7 cellular contexts compared by ENCODE assay signal in the genomic region with DNA sequence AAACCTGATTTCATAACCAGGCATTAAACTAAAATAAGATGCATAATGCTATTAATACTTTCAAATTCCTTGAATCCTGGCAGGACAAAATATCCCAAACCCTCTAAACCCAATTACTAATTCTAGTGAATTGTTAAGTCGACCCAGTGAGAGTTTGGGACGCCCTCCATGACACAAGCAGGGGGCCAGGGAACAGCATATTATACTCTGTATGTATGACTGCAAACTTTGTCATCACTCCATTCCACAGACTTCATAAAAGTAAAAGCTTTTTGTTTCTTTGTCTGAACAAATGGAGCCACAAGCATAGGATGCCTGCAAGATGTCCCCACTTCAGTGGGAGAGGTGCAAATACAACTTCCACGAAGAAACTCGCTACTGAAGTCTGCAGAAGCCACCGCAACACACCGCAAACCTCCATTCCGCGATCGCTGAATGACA. TPM values are rescaled to one million over a fixed set of nuclear protein-coding genes. Genes with fewer than 3 reads are reported as not detected.
DNase-seq lines count a peak whose midpoint lies in the region; ATAC-seq and TF ChIP-seq lines count a peak whose summit lies in the region.

No MANE protein-coding gene starts in this region.

- H3K4me3 Mint-ChIP-seq in activated CD8-positive, alpha-beta T cell treated with anti-CD3 and anti-CD28 coated beads, Interleukin-2, amount 10 ng/mL, durations not matched to agents 7 days and 5 days = peak overlapping the region; percentile 84
- peak overlapping the region; percentile 98 for H3K4me3 Mint-ChIP-seq in glutamatergic neuron (ENCODE audit: unreplicated experiment)

- peaks cover 35% of the 10 kb centered on the region for H3K4me1 Mint-ChIP-seq in activated CD8-positive, alpha-beta T cell treated with anti-CD3 and anti-CD28 coated beads, Interleukin-2, amount 10 ng/mL, durations not matched to agents 7 days and 5 days (ENCODE audit: low read depth)
- H3K4me1 Mint-ChIP-seq in glutamatergic neuron (ENCODE audit: low read depth, unreplicated experiment) = peaks cover 4% of the 10 kb centered on the region

- no peak for DNase-seq in Jurkat, Clone E6-1 (ENCODE audit: low read depth, low spot score)
- peak; percentile 76 for DNase-seq in activated CD8-positive, alpha-beta T cell treated with anti-CD3 and anti-CD28 coated beads, Interleukin-2, amount 10 ng/mL, durations not matched to agents 7 days and 5 days
- DNase-seq in glutamatergic neuron (no peak), epidermal melanocyte (ENCODE audit: insufficient read length, low spot score) (no peak)
- peak; percentile 77 for DNase-seq in stimulated activated CD4-positive, alpha-beta T cell treated with anti-CD3 and anti-CD28 coated beads, Interleukin-15, amount 100 ng/mL, for 24 hours

- POLR2A ChIA-PET in activated CD8-positive, alpha-beta T cell treated with anti-CD3 and anti-CD28 coated beads, Interleukin-2, amount 10 ng/mL, durations not matched to agents 7 days and 5 days (lab: Charles Lee) = interaction anchor here (0.7 to 2.9 kb wide), 12 partner anchors 9 to 338 kb away, joined by 3 to 48 read pairs (median 8); a partner anchor contains a TSS

- H3K36me3 Mint-ChIP-seq in activated CD8-positive, alpha-beta T cell treated with anti-CD3 and anti-CD28 coated beads, Interleukin-2, amount 10 ng/mL, durations not matched to agents 7 days and 5 days (ENCODE audit: low read depth) = peaks cover 6% of the 10 kb centered on the region
- H3K36me3 Mint-ChIP-seq in glutamatergic neuron (ENCODE audit: unreplicated experiment) = no peaks in the 10 kb centered on the region

- CTCF ChIA-PET in activated CD8-positive, alpha-beta T cell treated with anti-CD3 and anti-CD28 coated beads, Interleukin-2, amount 10 ng/mL, durations not matched to agents 7 days and 5 days (lab: Charles Lee) = interaction anchor here (0.8 to 3.6 kb wide), 7 partner anchors 9 to 146 kb away, joined by 3 to 13 read pairs (median 5); no protein-coding TSS in a partner anchor

- peak overlapping the region; percentile 78 for H3K4me3 ChIP-seq in Jurkat, Clone E6-1 (ENCODE audit: low read length)

- peak overlapping the region; percentile 95 for H3K27ac Mint-ChIP-seq in activated CD8-positive, alpha-beta T cell treated with anti-CD3 and anti-CD28 coated beads, Interleukin-2, amount 10 ng/mL, durations not matched to agents 7 days and 5 days
- peak overlapping the region; percentile 97 for H3K27ac Mint-ChIP-seq in glutamatergic neuron (ENCODE audit: unreplicated experiment)

- ATAC-seq in activated CD8-positive, alpha-beta T cell treated with anti-CD3 and anti-CD28 coated beads, Interleukin-2, amount 10 ng/mL, durations not matched to agents 7 days and 5 days = peak; percentile 10
- no peak for ATAC-seq in GM21723 (IDR thresholded peaks at IDR 0.05; ENCODE audit: unreplicated experiment)
- ATAC-seq in GM21619 (IDR thresholded peaks at IDR 0.05; ENCODE audit: unreplicated experiment) = no peak

- no peaks in the 10 kb centered on the region for H3K27me3 Mint-ChIP-seq in activated CD8-positive, alpha-beta T cell treated with anti-CD3 and anti-CD28 coated beads, Interleukin-2, amount 10 ng/mL, durations not matched to agents 7 days and 5 days (ENCODE audit: low read depth)
- peaks cover 6% of the 10 kb centered on the region for H3K27me3 Mint-ChIP-seq in glutamatergic neuron (ENCODE audit: unreplicated experiment)

- no peaks in the 10 kb centered on the region for H3K9me3 Mint-ChIP-seq in activated CD8-positive, alpha-beta T cell treated with anti-CD3 and anti-CD28 coated beads, Interleukin-2, amount 10 ng/mL, durations not matched to agents 7 days and 5 days (ENCODE audit: insufficient read depth)
- no peaks in the 10 kb centered on the region for H3K9me3 Mint-ChIP-seq in glutamatergic neuron (ENCODE audit: unreplicated experiment)

- TF ChIP-seq CTCF in glutamatergic neuron (IDR thresholded peaks at IDR 0.05; ENCODE audit: partially characterized antibody, unreplicated experiment) = no peak

RNA-seq across cellular contexts. Expression of a gene that starts 1.2 kb away (rescaled TPM):
- 36.4 TPM for polyA plus RNA-seq in Jurkat, Clone E6-1 (2012; ENCODE audit: insufficient read depth, insufficient read length)
- total RNA-seq in activated CD8-positive, alpha-beta T cell treated with anti-CD3 and anti-CD28 coated beads, Interleukin-2, amount 10 ng/mL, durations not matched to agents 7 days and 5 days = 10 to 100 TPM; 31.4 to 35.2 TPM
- total RNA-seq in glutamatergic neuron (ENCODE audit: unreplicated experiment) = 50.7 TPM

Comparison
In these comparisons a context has a peak if more than half of its experiments do, and no peak if none do; other contexts are left out.
1. DNase-seq: peak in activated CD8-positive, alpha-beta T cell treated with anti-CD3 and anti-CD28 coated beads, Interleukin-2, amount 10 ng/mL, durations not matched to agents 7 days and 5 days (single experiment) and stimulated activated CD4-positive, alpha-beta T cell treated with anti-CD3 and anti-CD28 coated beads, Interleukin-15, amount 100 ng/mL, for 24 hours (single experiment); none in Jurkat, Clone E6-1 (single experiment), glutamatergic neuron (single experiment) and epidermal melanocyte (single experiment).